Comparison of ENCODE assay signal across 20 cellular contexts in genomic region chr12:113838896-113839295, GRCh38.
"Had no signal": no experiment of that assay in that cellular context is flagged by ENCODE, and none has a peak within 500 bp of the region (broad histone marks: within the 10 kb centered on the region; RNA-seq: fewer than 3 reads in every experiment).

No MANE protein-coding gene starts in this region.

- H3K27me3 ChIP-seq: thyroid gland, upper lobe of right lung had no signal

- H3K27ac Mint-ChIP-seq: activated CD4-positive, alpha-beta T cell treated with anti-CD3 and anti-CD28 coated beads, Interleukin-2, amount 10 ng/mL, durations not matched to agents 7 days and 5 days; activated CD8-positive, alpha-beta memory T cell treated with anti-CD3 and anti-CD28 coated beads, Interleukin-2, amount 10 ng/mL, durations not matched to agents 7 days and 5 days; dendritic cell treated with granulocyte-macrophage colony-stimulating factor and Interleukin-4, amounts not matched to agents 40 ng/mL and 50 ng/mL, for 4 days; T-helper 2 cell treated with Interferon-gamma antibody and Interleukin-4, amounts not matched to agents 5 μg/mL and 100 μg/mL, for 36 hours had no signal

- ATAC-seq: activated CD8-positive, alpha-beta memory T cell treated with anti-CD3 and anti-CD28 coated beads, Interleukin-2, amount 10 ng/mL, durations not matched to agents 7 days and 5 days; activated CD8-positive, alpha-beta T cell treated with anti-CD3 and anti-CD28 coated beads for 36 hours; left lobe of liver; lower lobe of right lung; naive thymus-derived CD4-positive, alpha-beta T cell; stimulated activated naive CD8-positive, alpha-beta T cell treated with anti-CD3 and anti-CD28 coated beads, Interleukin-15, Interleukin-2, amounts not matched to agents 100 U/mL and 50 U/mL, for 24 hours; upper lobe of right lung had no signal

- H3K4me1 ChIP-seq: lower lobe of right lung, prostate gland, thyroid gland, upper lobe of right lung had no signal

- H3K27me3 Mint-ChIP-seq: activated CD4-positive, alpha-beta T cell treated with anti-CD3 and anti-CD28 coated beads, Interleukin-2, amount 10 ng/mL, durations not matched to agents 7 days and 5 days; activated CD8-positive, alpha-beta memory T cell treated with anti-CD3 and anti-CD28 coated beads, Interleukin-2, amount 10 ng/mL, durations not matched to agents 7 days and 5 days; activated CD8-positive, alpha-beta T cell treated with anti-CD3 and anti-CD28 coated beads for 36 hours; dendritic cell treated with granulocyte-macrophage colony-stimulating factor and Interleukin-4, amounts not matched to agents 40 ng/mL and 50 ng/mL, for 4 days; naive thymus-derived CD4-positive, alpha-beta T cell had no signal

- H3K9me3 Mint-ChIP-seq: activated CD4-positive, alpha-beta T cell treated with anti-CD3 and anti-CD28 coated beads, Interleukin-2, amount 10 ng/mL, durations not matched to agents 7 days and 5 days; activated CD8-positive, alpha-beta T cell treated with anti-CD3 and anti-CD28 coated beads for 36 hours; dendritic cell treated with granulocyte-macrophage colony-stimulating factor and Interleukin-4, amounts not matched to agents 40 ng/mL and 50 ng/mL, for 4 days; naive thymus-derived CD4-positive, alpha-beta T cell; T-helper 2 cell treated with Interferon-gamma antibody and Interleukin-4, amounts not matched to agents 5 μg/mL and 100 μg/mL, for 36 hours had no signal

- H3K4me1 Mint-ChIP-seq: activated CD8-positive, alpha-beta memory T cell treated with anti-CD3 and anti-CD28 coated beads, Interleukin-2, amount 10 ng/mL, durations not matched to agents 7 days and 5 days had no signal

- H3K9me3 ChIP-seq: lower lobe of right lung, prostate gland, thyroid gland, upper lobe of right lung had no signal

- H3K36me3 Mint-ChIP-seq: activated CD8-positive, alpha-beta memory T cell treated with anti-CD3 and anti-CD28 coated beads, Interleukin-2, amount 10 ng/mL, durations not matched to agents 7 days and 5 days had no signal

- DNase-seq: activated CD4-positive, alpha-beta T cell treated with anti-CD3 and anti-CD28 coated beads, Interleukin-2, amount 10 ng/mL, durations not matched to agents 7 days and 5 days; activated CD4-positive, CD25-positive, alpha-beta regulatory T cell treated with anti-CD3 and anti-CD28 coated beads, Interleukin-2, amount 50 U/mL, for 72 hours; activated CD8-positive, alpha-beta memory T cell treated with anti-CD3 and anti-CD28 coated beads, Interleukin-2, amount 10 ng/mL, durations not matched to agents 7 days and 5 days; activated CD8-positive, alpha-beta T cell treated with anti-CD3 and anti-CD28 coated beads for 36 hours; activated gamma-delta T cell treated with Interleukin-2 at 50 U/mL for 16 hours; activated T-cell treated with anti-CD3 and anti-CD28 coated beads for 4 hours; effector CD4-positive, alpha-beta T cell; erythroblast; foreskin fibroblast; lower lobe of right lung; naive thymus-derived CD4-positive, alpha-beta T cell; stimulated activated CD4-positive, alpha-beta T cell treated with anti-CD3 and anti-CD28 coated beads, Interleukin-4, amount 100 ng/mL, for 1 hour; stimulated activated naive CD8-positive, alpha-beta T cell treated with anti-CD3 and anti-CD28 coated beads, Interleukin-15, Interleukin-2, amounts not matched to agents 100 U/mL and 50 U/mL, for 24 hours; thyroid gland; upper lobe of right lung had no signal

- H3K4me3 Mint-ChIP-seq: activated CD4-positive, alpha-beta T cell treated with anti-CD3 and anti-CD28 coated beads, Interleukin-2, amount 10 ng/mL, durations not matched to agents 7 days and 5 days; activated CD8-positive, alpha-beta memory T cell treated with anti-CD3 and anti-CD28 coated beads, Interleukin-2, amount 10 ng/mL, durations not matched to agents 7 days and 5 days; activated CD8-positive, alpha-beta T cell treated with anti-CD3 and anti-CD28 coated beads for 36 hours; dendritic cell treated with granulocyte-macrophage colony-stimulating factor and Interleukin-4, amounts not matched to agents 40 ng/mL and 50 ng/mL, for 4 days; naive thymus-derived CD4-positive, alpha-beta T cell; T-helper 2 cell treated with Interferon-gamma antibody and Interleukin-4, amounts not matched to agents 5 μg/mL and 100 μg/mL, for 36 hours had no signal

- H3K27ac ChIP-seq: lower lobe of right lung, prostate gland, thyroid gland, upper lobe of right lung, VCaP had no signal
